ENCODE assay signal across 15 cellular contexts in the genomic region with DNA sequence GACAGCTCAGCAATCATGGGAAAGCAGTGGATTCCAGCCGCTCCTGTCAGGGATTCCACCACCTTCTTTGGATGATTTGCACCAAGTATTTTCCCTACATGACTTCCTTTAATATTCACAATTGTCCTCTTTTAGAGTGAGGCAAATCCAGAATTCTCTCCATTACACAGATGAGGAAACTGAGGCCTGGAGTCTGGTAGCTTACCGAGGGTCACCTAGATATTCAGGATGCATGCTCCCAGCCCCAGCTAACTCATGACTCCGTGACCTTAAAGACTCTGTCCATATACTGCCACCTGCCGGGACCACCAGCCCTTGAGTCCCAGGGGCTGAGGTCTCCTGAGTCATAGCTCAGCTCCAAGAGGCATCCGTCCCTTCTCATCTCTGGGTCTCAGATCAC.
DNase-seq lines count a peak whose midpoint lies in the region; ATAC-seq, FAIRE-seq and TF ChIP-seq lines count a peak whose summit lies in the region.
"Had no signal": no experiment of that assay in that cellular context is flagged by ENCODE, and none has a peak within 500 bp of the region (broad histone marks: within the 10 kb centered on the region; RNA-seq: fewer than 3 reads in every experiment).

No MANE protein-coding gene starts in this region.

- no peaks in the 10 kb centered on the region for H3K23me2 ChIP-seq in H1 (ENCODE audit: low read depth, low read length)

- TF ChIP-seq EP300 in H1 (IDR thresholded peaks at IDR 0.05; ENCODE audit: borderline replicate concordance in 1 of 2, low read depth in 2 of 2, low read length in 2 of 2), result no peak

- peaks cover 6% of the 10 kb centered on the region for H3K36me3 ChIP-seq in right atrium auricular region
- H3K36me3 ChIP-seq in H1 (ENCODE audit: control insufficient read depth in 2 of 4, insufficient read depth in 4 of 4, low read length in 3 of 4), result no peaks in the 10 kb centered on the region
- peaks cover 7% of the 10 kb centered on the region for H3K36me3 ChIP-seq in upper lobe of right lung
- no peaks in the 10 kb centered on the region for H3K36me3 ChIP-seq in PC-3 (ENCODE audit: low read depth, low read length)

- H2BK15ac ChIP-seq in H1 (ENCODE audit: low read length), result no peak overlapping the region

- no peak overlapping the region for H3K23ac ChIP-seq in H1 (ENCODE audit: insufficient read length)

- no peak for TF ChIP-seq POLR2A in H1 (IDR thresholded peaks at IDR 0.05; ENCODE audit: control extremely low read depth in 1 of 2, low read depth in 2 of 2, low read length in 2 of 2)

- H3K4me3 Mint-ChIP-seq in nephron progenitor cell, result no peak overlapping the region

- no peaks in the 10 kb centered on the region for H3K9me3 Mint-ChIP-seq in nephron progenitor cell

- no peak for TF ChIP-seq RAD21 in H1 (IDR thresholded peaks at IDR 0.05 in 1 of 2, conservative IDR thresholded peaks at IDR 0.05 in 1 of 2; ENCODE audit: low read depth in 2 of 2, low read length in 2 of 2)

- DNase-seq in right atrium auricular region (ENCODE audit: low spot score) (no peak), Right ventricle myocardium inferior (ENCODE audit: missing footprints) (no peak), H1 (ENCODE audit: low read depth in 1 of 2, low spot score in 2 of 2) (no peak), nephron progenitor cell (no peak), upper lobe of right lung (no peak), PC-3 (no peak), NK-92 (lab: John Stamatoyannopoulos, UW; ENCODE audit: unreplicated experiment) (no peak)
- DNase-seq: MV-4-11; NCI-H748 treated with DMSO at 0.1 percent for 48 hours; retina; stimulated activated CD4-positive, alpha-beta T cell treated with anti-CD3 and anti-CD28 coated beads, Interleukin-4, amount 100 ng/mL, for 24 hours had no signal

- H2AFZ ChIP-seq in H1 (ENCODE audit: low read length) (no peak overlapping the region), PC-3 (ENCODE audit: low read length) (no peak overlapping the region)

- peaks cover 27 to 36% of the 10 kb centered on the region in 2 experiments for H4K20me1 ChIP-seq in H1 (replicated peaks in 1 of 2; ENCODE audit: control insufficient read depth in 1 of 2, insufficient read depth in 2 of 2, low read length in 2 of 2)
- H4K20me1 ChIP-seq in PC-3 (ENCODE audit: low read length), result no peaks in the 10 kb centered on the region

- H3K79me1 ChIP-seq in H1 (ENCODE audit: low read depth, low read length), result peaks cover 30% of the 10 kb centered on the region

- no TSS peak for BruUV-seq in PC-3 (replicated peaks; lab: Mats Ljungman, UMichigan)

- H3K9ac ChIP-seq in H1 (replicated peaks in 1 of 4; ENCODE audit: extremely low read depth in 1 of 4, low read depth in 3 of 4, low read length in 3 of 4) (no peak overlapping the region), PC-3 (ENCODE audit: low read length) (no peak overlapping the region)

- H3K9me3 ChIP-seq in right atrium auricular region (no peaks in the 10 kb centered on the region), H1 (ENCODE audit: insufficient read depth in 2 of 2, low read depth in 1 of 2, low read length in 1 of 2) (no peaks in the 10 kb centered on the region), upper lobe of right lung (no peaks in the 10 kb centered on the region), PC-3 (ENCODE audit: low read length) (no peaks in the 10 kb centered on the region)

- 87% methylated on average over 5 of the region's 5 CpGs; no CpG with 5 or more reads in 1 of the 2 experiments for WGBS in H1 (ENCODE audit: extremely low coverage in 1 of 2, insufficient coverage in 1 of 2, insufficient read length in 1 of 2, insufficient replicate concordance in 2 of 2, low coverage in 1 of 2, low lambda C conversion rate in 2 of 2, missing lambda C conversion rate in 1 of 2), 2 experiments

- POLR2A ChIA-PET in H1 (lab: Charles Lee; ENCODE audit: partially characterized antibody), result no interaction called here
- POLR2A ChIA-PET in PC-3 (lab: Charles Lee; ENCODE audit: unreplicated experiment), result interaction anchor here (0.5 to 0.6 kb wide), 2 partner anchors 80 to 95 kb away, joined by 6 to 17 read pairs; a partner anchor contains a TSS

- H3K79me2 ChIP-seq in H1 (ENCODE audit: control insufficient read depth in 1 of 2, insufficient read depth in 2 of 2, low read length in 2 of 2) (peaks cover 0 to 84% of the 10 kb centered on the region in 2 experiments; a peak in 3 of 4 replicates), PC-3 (ENCODE audit: low read length) (peaks cover 45% of the 10 kb centered on the region)

- H4K8ac ChIP-seq in H1 (ENCODE audit: extremely low read depth, insufficient read depth, low read length), result no peak overlapping the region

- intact Hi-C loops in Right ventricle myocardium inferior (cut with DNase I), result loop anchor here (5.0 kb wide), 2 partner anchors 33 to 83 kb away; a partner anchor contains a TSS
- intact Hi-C loops in upper lobe of right lung (cut with DNase I), result no loop called here
- intact Hi-C loops in PC-3 (cut with micrococcal nuclease), result no loop called here

- peak overlapping the region; percentile 71 for H3K27ac Mint-ChIP-seq in nephron progenitor cell

- no peak overlapping the region for H2BK12ac ChIP-seq in H1 (ENCODE audit: low read depth, low read length)

- H3K18ac ChIP-seq in H1 (ENCODE audit: extremely low read depth, low read length), result no peak overlapping the region

- H3K4me1 Mint-ChIP-seq in nephron progenitor cell, result peaks cover 83% of the 10 kb centered on the region

- no peaks in the 10 kb centered on the region for H3K9me2 ChIP-seq in PC-3 (replicated peaks; ENCODE audit: low read length)

- H2BK120ac ChIP-seq in H1 (replicated peaks; ENCODE audit: low read depth, low read length), result no peak overlapping the region

- ATAC-seq in Right ventricle myocardium inferior, result no peak
- ATAC-seq in upper lobe of right lung, result no peak
- ATAC-seq in PC-3, result no peak
- no peak for ATAC-seq in HG03139 (IDR thresholded peaks at IDR 0.05; ENCODE audit: unreplicated experiment)

- no peak overlapping the region for H4K5ac ChIP-seq in H1 (ENCODE audit: insufficient read length, low read depth, low read length)

- no peak overlapping the region for H3K14ac ChIP-seq in H1 (ENCODE audit: insufficient read length)

- H3K4ac ChIP-seq in H1 (replicated peaks; ENCODE audit: insufficient read length, low read depth, low read length), result no peak overlapping the region

- H3K4me3 ChIP-seq in right atrium auricular region (no peak overlapping the region), H1 (ENCODE audit: extremely low read depth in 1 of 4, insufficient read depth in 2 of 4, low read depth in 3 of 4, low read length in 4 of 4) (no peak overlapping the region), upper lobe of right lung (no peak overlapping the region), PC-3 (ENCODE audit: low read length) (no peak overlapping the region)

- H3K4me1 ChIP-seq in right atrium auricular region, result peaks cover 0 to 75% of the 10 kb centered on the region in 2 donors
- H3K4me1 ChIP-seq in H1 (replicated peaks in 1 of 4; ENCODE audit: control insufficient read depth in 3 of 4, insufficient read depth in 4 of 4, low read length in 3 of 4), result peaks cover 24 to 38% (median 29%) of the 10 kb centered on the region in 4 experiments
- peaks cover 42% of the 10 kb centered on the region for H3K4me1 ChIP-seq in upper lobe of right lung
- no peaks in the 10 kb centered on the region for H3K4me1 ChIP-seq in PC-3 (ENCODE audit: insufficient read depth, low read length)

- peak overlapping the region; percentile 24 to 54 for H3K27ac ChIP-seq in right atrium auricular region
- H3K27ac ChIP-seq in H1 (ENCODE audit: low read depth, low read length), result no peak overlapping the region; the same call in 1 of the 2 replicates
- peak overlapping the region; percentile 20 for H3K27ac ChIP-seq in upper lobe of right lung
- H3K27ac ChIP-seq in PC-3 (ENCODE audit: low read length), result no peak overlapping the region
- H3K27ac ChIP-seq: RWPE1 had no signal

- no peaks in the 10 kb centered on the region for H3F3A ChIP-seq in PC-3 (ENCODE audit: low read length, unreplicated experiment)

- H3K4me2 ChIP-seq in H1 (ENCODE audit: insufficient read depth in 1 of 2, low read depth in 2 of 2, low read length in 2 of 2) (no peak overlapping the region), PC-3 (ENCODE audit: low read length) (no peak overlapping the region)

- no peak overlapping the region for H2AK5ac ChIP-seq in H1 (ENCODE audit: low read depth, low read length)

- H3K56ac ChIP-seq in H1 (replicated peaks; ENCODE audit: insufficient read length, low read depth, low read length), result no peak overlapping the region

- no peak overlapping the region for H4K91ac ChIP-seq in H1 (replicated peaks; ENCODE audit: insufficient read length, low read length)

- no peak for FAIRE-seq in H1 (lab: Jason Lieb, UNC)
- FAIRE-seq: D721Med, frontal cortex had no signal

- H2BK20ac ChIP-seq in H1 (ENCODE audit: low read length), result no peak overlapping the region

- CTCF ChIA-PET in H1 (lab: Charles Lee; ENCODE audit: partially characterized antibody), result interaction anchor here (0.6 to 9.9 kb wide), 20 partner anchors 8 to 357 kb away, joined by 3 to 97 read pairs (median 4); no protein-coding TSS in a partner anchor
- CTCF ChIA-PET in PC-3 (lab: Charles Lee), result no interaction called here

- no peak for TF ChIP-seq CTCF in right atrium auricular region (IDR thresholded peaks at IDR 0.05)
- no peak for TF ChIP-seq CTCF in H1 (IDR thresholded peaks at IDR 0.05; ENCODE audit: control extremely low read depth in 1 of 3, insufficient read depth in 1 of 3, low read depth in 1 of 3, low read length in 3 of 3)
- TF ChIP-seq CTCF in nephron progenitor cell (IDR thresholded peaks at IDR 0.05), result no peak
- no peak for TF ChIP-seq CTCF in upper lobe of right lung (IDR thresholded peaks at IDR 0.05)
- no peak for TF ChIP-seq CTCF in PC-3 (conservative IDR thresholded peaks at IDR 0.05; ENCODE audit: low read depth, low read length)

- no peak overlapping the region for H2BK5ac ChIP-seq in H1 (ENCODE audit: low read depth, low read length)

- peaks cover 5% of the 10 kb centered on the region for H3K27me3 Mint-ChIP-seq in nephron progenitor cell (ENCODE audit: low read depth, poor library complexity)

- H3K27me3 ChIP-seq in right atrium auricular region (no peaks in the 10 kb centered on the region), H1 (replicated peaks in 1 of 4; ENCODE audit: control insufficient read depth in 3 of 4, extremely low read depth in 1 of 4, insufficient read depth in 3 of 4, low read length in 3 of 4) (no peaks in the 10 kb centered on the region), upper lobe of right lung (no peaks in the 10 kb centered on the region), PC-3 (ENCODE audit: low read length) (no peaks in the 10 kb centered on the region)

- H3K36me3 Mint-ChIP-seq in nephron progenitor cell (ENCODE audit: low read depth), result peaks cover 9% of the 10 kb centered on the region

TF ChIP-seq in H1, 55 proteins besides CTCF, POLR2A, EP300 and RAD21:
- TF ChIP-seq KDM1A (IDR thresholded peaks at IDR 0.05; ENCODE audit: borderline replicate concordance, low read length), result peak; percentile 39; the same call in 1 of the 2 replicates
- no peak for TF ChIP-seq MAFK (IDR thresholded peaks at IDR 0.05; ENCODE audit: low read depth, low read length)

Comparison
In these comparisons a context has a peak if more than half of its experiments do, and no peak if none do; other contexts are left out.
1. H3K27ac ChIP-seq: peak in right atrium auricular region (2 of 2) and upper lobe of right lung (single experiment); none in H1 (single experiment) and PC-3 (single experiment).